8 cellular contexts compared by ENCODE assay signal in the genomic region with DNA sequence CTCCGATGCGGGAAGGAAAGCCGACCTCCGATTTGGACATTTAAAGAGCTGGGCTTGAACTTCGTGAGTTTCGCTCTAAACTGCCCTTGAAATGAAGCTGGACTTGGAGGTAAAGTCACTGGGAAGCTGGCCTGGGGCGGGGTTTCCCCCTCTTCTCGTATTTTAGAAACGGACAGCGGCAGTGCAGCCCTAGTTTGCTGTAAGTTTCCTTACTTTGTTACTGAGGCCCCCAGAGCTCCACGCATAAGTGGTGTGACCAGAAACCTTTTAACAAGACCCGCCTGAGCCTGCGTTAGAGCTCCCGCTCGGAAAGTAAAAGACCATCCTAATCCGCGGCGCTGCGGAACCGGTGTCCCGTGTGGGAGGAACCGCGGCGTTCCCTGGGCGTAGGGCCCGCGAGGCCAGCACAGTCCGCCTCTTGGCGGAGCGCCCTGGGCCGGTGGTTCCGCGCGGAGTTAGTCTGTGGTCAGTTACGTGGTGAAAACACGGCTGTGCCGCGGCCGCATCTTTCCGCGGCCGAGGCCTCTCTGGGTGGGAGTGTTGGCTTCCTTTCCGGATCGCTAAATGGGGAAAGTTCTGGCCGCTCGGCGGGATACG. TPM values are rescaled to one million over a fixed set of nuclear protein-coding genes. Genes with fewer than 3 reads are reported as not detected.
DNase-seq lines count a peak whose midpoint lies in the region; ATAC-seq, FAIRE-seq and TF ChIP-seq lines count a peak whose summit lies in the region.

No MANE protein-coding gene starts in this region.

- WGBS in ectodermal cell, 2 experiments, result 1% methylated on average over 48 of the region's 48 CpGs
- 0 to 1% methylated on average over 18 to 38 of the region's 48 CpGs for WGBS in lower leg skin, 2 donors

- no peaks in the 10 kb centered on the region for H3K36me3 Mint-ChIP-seq in CD8-positive, alpha-beta T cell

- TF ChIP-seq CTCF in CD8-positive, alpha-beta T cell (IDR thresholded peaks at IDR 0.05), result no peak
- no peak for TF ChIP-seq CTCF in lower leg skin (IDR thresholded peaks at IDR 0.05)

- H3K27me3 Mint-ChIP-seq in CD8-positive, alpha-beta T cell (ENCODE audit: low read depth), result peaks cover 30% of the 10 kb centered on the region

- DNase-seq in CD8-positive, alpha-beta T cell, result peak in 3 of 7 experiments; percentile 22 to 28 (median 25)
- DNase-seq in HTR-8/SVneo (ENCODE audit: insufficient read length, low spot score) (peak; percentile 26), UCSD-AML1 (lab: John Stamatoyannopoulos, UW; ENCODE audit: unreplicated experiment) (peak; percentile 52), lower leg skin (ENCODE audit: low spot score in 2 of 2) (peak; percentile 56 to 95), pons (ENCODE audit: low spot score) (no peak)
- peak; percentile 15 for DNase-seq in stimulated activated naive CD4-positive, alpha-beta T cell treated with Interleukin-2 at 50 U/mL for 16 hours (lab: John Stamatoyannopoulos, UW)

- intact Hi-C loops in CD8-positive, alpha-beta T cell (cut with DNase I, micrococcal nuclease), result loop anchor here in 1 of 2 experiments (10.0 kb wide), 1 partner anchor 131 kb away; no protein-coding TSS in a partner anchor
- intact Hi-C loops in lower leg skin (cut with DNase I; ENCODE audit: low total_unique reads), result no loop called here

- peak overlapping the region; percentile 57 for H3K4me3 ChIP-seq in CD8-positive, alpha-beta T cell (ENCODE audit: low read depth, low read length)
- H3K4me3 ChIP-seq in ectodermal cell (ENCODE audit: insufficient read depth, low read depth, low read length) (peak overlapping the region; percentile 70), lower leg skin (ENCODE audit: low read depth, poor library complexity, severe bottlenecking) (peak overlapping the region; percentile 63)

- H3K27me3 ChIP-seq in CD8-positive, alpha-beta T cell (ENCODE audit: insufficient read depth, low read length), result peaks cover 18% of the 10 kb centered on the region
- H3K27me3 ChIP-seq in ectodermal cell (ENCODE audit: control insufficient read depth, insufficient read depth, low read length, poor library complexity, severe bottlenecking), result peaks cover 50% of the 10 kb centered on the region

- no peaks in the 10 kb centered on the region for H3K9me3 ChIP-seq in CD8-positive, alpha-beta T cell (ENCODE audit: low read length)
- H3K9me3 ChIP-seq in ectodermal cell (ENCODE audit: control insufficient read depth, low read length), result no peaks in the 10 kb centered on the region

- peaks cover 5% of the 10 kb centered on the region for H3K4me1 ChIP-seq in CD8-positive, alpha-beta T cell (ENCODE audit: insufficient read depth, low read length)
- peaks cover 5% of the 10 kb centered on the region for H3K4me1 ChIP-seq in ectodermal cell (ENCODE audit: control insufficient read depth, insufficient read depth, low read length)

- H3K27ac Mint-ChIP-seq in CD8-positive, alpha-beta T cell, result no peak overlapping the region

- H3K9me3 Mint-ChIP-seq in CD8-positive, alpha-beta T cell, result peaks cover 2% of the 10 kb centered on the region

- POLR2A ChIA-PET in CD8-positive, alpha-beta T cell (lab: Charles Lee), result no interaction called here

- CTCF ChIA-PET in CD8-positive, alpha-beta T cell (lab: Charles Lee), result interaction anchor here (1.2 to 2.2 kb wide), 2 partner anchors 13 to 55 kb away, joined by 3 to 6 read pairs; no protein-coding TSS in a partner anchor

- no peaks in the 10 kb centered on the region for H3K36me3 ChIP-seq in CD8-positive, alpha-beta T cell (ENCODE audit: insufficient read depth, low read length)
- H3K36me3 ChIP-seq in ectodermal cell (ENCODE audit: control insufficient read depth, insufficient read depth, low read length), result no peaks in the 10 kb centered on the region

- no peak for TF ChIP-seq POLR2A in lower leg skin (IDR thresholded peaks at IDR 0.05)

- peak; percentile 41 for ATAC-seq in CD8-positive, alpha-beta T cell
- no peak for ATAC-seq in HG02763 (IDR thresholded peaks at IDR 0.05; ENCODE audit: unreplicated experiment)

- H3K4me3 Mint-ChIP-seq in CD8-positive, alpha-beta T cell, result peak overlapping the region; percentile 75

- peaks cover 8% of the 10 kb centered on the region for H3K4me1 Mint-ChIP-seq in CD8-positive, alpha-beta T cell (ENCODE audit: low read depth)

- no peak for FAIRE-seq in HTR-8/SVneo (lab: Jason Lieb, UNC)

- H3K27ac ChIP-seq in CD8-positive, alpha-beta T cell (ENCODE audit: low read depth, low read length), result no peak overlapping the region
- H3K27ac ChIP-seq in ectodermal cell (ENCODE audit: insufficient read depth, low read depth, low read length, poor library complexity, severe bottlenecking), result no peak overlapping the region

RNA-seq across cellular contexts. Expression of a gene that starts 0.4 kb away (rescaled TPM):
- 1 to 10 TPM; 1.1 to 1.2 TPM for total RNA-seq in CD8-positive, alpha-beta T cell
- 12.4 TPM for polyA plus RNA-seq in ectodermal cell (2013, experiment 1 of 4)
- polyA plus RNA-seq in ectodermal cell (2013, experiment 2 of 4), result 13.0 TPM
- 13.5 TPM for polyA plus RNA-seq in ectodermal cell (2013, experiment 3 of 4)
- polyA plus RNA-seq in ectodermal cell (2013, experiment 4 of 4), result 14.6 TPM
- total RNA-seq in lower leg skin, result 10 to 100 TPM; 10.2 to 18.0 (median 13.1) TPM

Comparison
In these comparisons a context has a peak if more than half of its experiments do, and no peak if none do; other contexts are left out.
1. RNA of a gene that starts 0.4 kb away (total RNA-seq): 10.2 to 18.0 TPM in lower leg skin; 1.1 to 1.2 TPM in CD8-positive, alpha-beta T cell; every median in the first group is over 4 times any median in the second.
2. Peak in every context shown above with its lines, with median percentiles within 50 percentile points of each other: H3K4me3 ChIP-seq.